In genomic region chr11:17209939-17210245, GRCh38 we compare ENCODE assay signal across 11 cellular contexts. TPM values are rescaled to one million over a fixed set of nuclear protein-coding genes. Genes with fewer than 3 reads are reported as not detected.
DNase-seq lines count a peak whose midpoint lies in the region; ATAC-seq and TF ChIP-seq lines count a peak whose summit lies in the region.
"Had no signal": no experiment of that assay in that cellular context is flagged by ENCODE, and none has a peak within 500 bp of the region (broad histone marks: within the 10 kb centered on the region; RNA-seq: fewer than 3 reads in every experiment).

No MANE protein-coding gene starts in this region.

- no peaks in the 10 kb centered on the region for H3K27me3 Mint-ChIP-seq in stimulated activated naive CD8-positive, alpha-beta T cell treated with anti-CD3 and anti-CD28 coated beads, Interleukin-15, amount 100 ng/mL, for 72 hours
- no peaks in the 10 kb centered on the region for H3K27me3 Mint-ChIP-seq in naive thymus-derived CD4-positive, alpha-beta T cell
- no peaks in the 10 kb centered on the region for H3K27me3 Mint-ChIP-seq in activated T-helper 2 cell treated with anti-CD3 and anti-CD28 coated beads, Interferon-gamma antibody, Interleukin-2, Interleukin-4, amounts not matched to agents 10 μg/mL and 5 μg/mL and 100 μg/mL, durations not matched to agents 14 hours and 24 hours and 36 hours (ENCODE audit: low read depth)
- H3K27me3 Mint-ChIP-seq: stimulated activated naive CD8-positive, alpha-beta T cell treated with anti-CD3 and anti-CD28 coated beads, Interleukin-15, Interleukin-2, amounts not matched to agents 100 ng/mL and 50 ng/mL, for 24 hours had no signal

- H3K36me3 Mint-ChIP-seq in naive thymus-derived CD4-positive, alpha-beta T cell: peaks cover 0 to 15% (median 4%) of the 10 kb centered on the region in 5 donors
- peaks cover 3% of the 10 kb centered on the region for H3K36me3 Mint-ChIP-seq in activated T-helper 2 cell treated with anti-CD3 and anti-CD28 coated beads, Interferon-gamma antibody, Interleukin-2, Interleukin-4, amounts not matched to agents 10 μg/mL and 5 μg/mL and 100 μg/mL, durations not matched to agents 14 hours and 24 hours and 36 hours (ENCODE audit: low read depth)

- CTCF ChIA-PET in naive thymus-derived CD4-positive, alpha-beta T cell (lab: Charles Lee): interaction anchor here (0.7 to 1.1 kb wide), 2 partner anchors 20 to 223 kb away, joined by 3 to 4 read pairs; no protein-coding TSS in a partner anchor

- no peak for TF ChIP-seq POLR2A in breast epithelium (IDR thresholded peaks at IDR 0.05)

- TF ChIP-seq CTCF in breast epithelium (IDR thresholded peaks at IDR 0.05): no peak

- H3K4me1 Mint-ChIP-seq in stimulated activated naive CD8-positive, alpha-beta T cell treated with anti-CD3 and anti-CD28 coated beads, Interleukin-15, amount 100 ng/mL, for 72 hours: peaks cover 32% of the 10 kb centered on the region
- H3K4me1 Mint-ChIP-seq in naive thymus-derived CD4-positive, alpha-beta T cell: peaks cover 27 to 42% (median 33%) of the 10 kb centered on the region in 7 donors
- H3K4me1 Mint-ChIP-seq in activated T-helper 2 cell treated with anti-CD3 and anti-CD28 coated beads, Interferon-gamma antibody, Interleukin-2, Interleukin-4, amounts not matched to agents 10 μg/mL and 5 μg/mL and 100 μg/mL, durations not matched to agents 14 hours and 24 hours and 36 hours (ENCODE audit: low read depth): peaks cover 26% of the 10 kb centered on the region

- H3K9me3 ChIP-seq in breast epithelium: no peaks in the 10 kb centered on the region
- no peaks in the 10 kb centered on the region for H3K9me3 ChIP-seq in naive thymus-derived CD4-positive, alpha-beta T cell (ENCODE audit: control insufficient read depth in 2 of 3, low read length in 3 of 3)

- intact Hi-C loops in breast epithelium (cut with DNase I; ENCODE audit: low total_unique reads): no loop called here
- intact Hi-C loops in naive thymus-derived CD4-positive, alpha-beta T cell (cut with micrococcal nuclease): loop anchor here (2.0 to 10.0 kb wide), 6 partner anchors 75 to 1315 kb away; partner anchors contain the start of genes C11orf58 (in 1 of the 2), GTF2H1 (in 1 of the 2), HPS5 (in 1 of the 2) and TSG101 (in 1 of the 2)
- intact Hi-C loops in activated T-helper 2 cell treated with anti-CD3 and anti-CD28 coated beads, Interferon-gamma antibody, Interleukin-2, Interleukin-4, amounts not matched to agents 10 μg/mL and 5 μg/mL and 100 μg/mL, durations not matched to agents 14 hours and 24 hours and 36 hours (cut with micrococcal nuclease): loop anchor here (5.0 kb wide), 1 partner anchor 48 kb away; no protein-coding TSS in a partner anchor

- H3K4me3 Mint-ChIP-seq in stimulated activated naive CD8-positive, alpha-beta T cell treated with anti-CD3 and anti-CD28 coated beads, Interleukin-15, amount 100 ng/mL, for 72 hours: peak overlapping the region; percentile 99
- H3K4me3 Mint-ChIP-seq in naive thymus-derived CD4-positive, alpha-beta T cell: peak overlapping the region in 9 of 10 donors; percentile 90 to 99 (median 98)
- no peak overlapping the region for H3K4me3 Mint-ChIP-seq in activated T-helper 2 cell treated with anti-CD3 and anti-CD28 coated beads, Interferon-gamma antibody, Interleukin-2, Interleukin-4, amounts not matched to agents 10 μg/mL and 5 μg/mL and 100 μg/mL, durations not matched to agents 14 hours and 24 hours and 36 hours (ENCODE audit: low read depth)

- no peaks in the 10 kb centered on the region for H3K36me3 ChIP-seq in breast epithelium
- peaks cover 0 to 9% (median 0%) of the 10 kb centered on the region in 3 experiments for H3K36me3 ChIP-seq in naive thymus-derived CD4-positive, alpha-beta T cell (ENCODE audit: control insufficient read depth in 2 of 3, insufficient read depth in 3 of 3, low read length in 3 of 3)

- peaks cover 0 to 7% of the 10 kb centered on the region in 2 donors for H3K4me1 ChIP-seq in breast epithelium
- H3K4me1 ChIP-seq in naive thymus-derived CD4-positive, alpha-beta T cell (ENCODE audit: control insufficient read depth in 2 of 2, insufficient read depth in 2 of 2, low read length in 2 of 2): peaks cover 15 to 19% of the 10 kb centered on the region in 2 donors

- DNase-seq in stimulated activated naive CD8-positive, alpha-beta T cell treated with anti-CD3 and anti-CD28 coated beads, Interleukin-15, amount 100 ng/mL, for 72 hours: no peak
- no peak for DNase-seq in stimulated activated naive CD8-positive, alpha-beta T cell treated with anti-CD3 and anti-CD28 coated beads, Interleukin-15, Interleukin-2, amounts not matched to agents 100 U/mL and 50 U/mL, for 24 hours
- DNase-seq in breast epithelium (ENCODE audit: low spot score in 2 of 2) (no peak), kidney tubule cell (ENCODE audit: low spot score) (no peak), NCI-H524 (lab: John Stamatoyannopoulos, UW) (no peak)
- no peak for DNase-seq in naive thymus-derived CD4-positive, alpha-beta T cell
- DNase-seq in activated T-helper 2 cell treated with anti-CD3 and anti-CD28 coated beads, Interferon-gamma antibody, Interleukin-2, Interleukin-4, amounts not matched to agents 10 μg/mL and 5 μg/mL and 100 μg/mL, durations not matched to agents 14 hours and 24 hours and 36 hours (ENCODE audit: low spot score): no peak
- DNase-seq: activated naive CD4-positive, alpha-beta T cell treated with Interleukin-2 at 50 U/mL for 16 hours; C1 segment of cervical spinal cord had no signal

- H3K4me3 ChIP-seq in breast epithelium: no peak overlapping the region
- no peak overlapping the region for H3K4me3 ChIP-seq in naive thymus-derived CD4-positive, alpha-beta T cell (ENCODE audit: low read length)

- H3K27ac ChIP-seq in breast epithelium: peak overlapping the region; percentile 28 to 95
- peak overlapping the region; percentile 93 for H3K27ac ChIP-seq in naive thymus-derived CD4-positive, alpha-beta T cell (ENCODE audit: low read depth, low read length)

- no peaks in the 10 kb centered on the region for H3K9me3 Mint-ChIP-seq in stimulated activated naive CD8-positive, alpha-beta T cell treated with anti-CD3 and anti-CD28 coated beads, Interleukin-15, amount 100 ng/mL, for 72 hours
- peaks cover 0 to 8% (median 0%) of the 10 kb centered on the region in 11 donors for H3K9me3 Mint-ChIP-seq in naive thymus-derived CD4-positive, alpha-beta T cell
- peaks cover 9% of the 10 kb centered on the region for H3K9me3 Mint-ChIP-seq in activated T-helper 2 cell treated with anti-CD3 and anti-CD28 coated beads, Interferon-gamma antibody, Interleukin-2, Interleukin-4, amounts not matched to agents 10 μg/mL and 5 μg/mL and 100 μg/mL, durations not matched to agents 14 hours and 24 hours and 36 hours
- H3K9me3 Mint-ChIP-seq: stimulated activated naive CD8-positive, alpha-beta T cell treated with anti-CD3 and anti-CD28 coated beads, Interleukin-15, Interleukin-2, amounts not matched to agents 100 ng/mL and 50 ng/mL, for 24 hours had no signal

- no peaks in the 10 kb centered on the region for H3K27me3 ChIP-seq in breast epithelium
- H3K27me3 ChIP-seq in naive thymus-derived CD4-positive, alpha-beta T cell (ENCODE audit: control insufficient read depth in 2 of 2, insufficient read depth in 2 of 2, low read length in 2 of 2): no peaks in the 10 kb centered on the region

- ATAC-seq in stimulated activated naive CD8-positive, alpha-beta T cell treated with anti-CD3 and anti-CD28 coated beads, Interleukin-15, amount 100 ng/mL, for 72 hours: no peak
- no peak for ATAC-seq in stimulated activated naive CD8-positive, alpha-beta T cell treated with anti-CD3 and anti-CD28 coated beads, Interleukin-15, Interleukin-2, amounts not matched to agents 100 U/mL and 50 U/mL, for 24 hours
- ATAC-seq in naive thymus-derived CD4-positive, alpha-beta T cell: no peak
- ATAC-seq in HG03378 (IDR thresholded peaks at IDR 0.05; ENCODE audit: unreplicated experiment): no peak

- peak overlapping the region in 1 of 2 donors; percentile 100 for H3K27ac Mint-ChIP-seq in stimulated activated naive CD8-positive, alpha-beta T cell treated with anti-CD3 and anti-CD28 coated beads, Interleukin-15, amount 100 ng/mL, for 72 hours
- H3K27ac Mint-ChIP-seq in naive thymus-derived CD4-positive, alpha-beta T cell: peak overlapping the region in 7 of 9 donors; percentile 87 to 98 (median 94)
- H3K27ac Mint-ChIP-seq in activated T-helper 2 cell treated with anti-CD3 and anti-CD28 coated beads, Interferon-gamma antibody, Interleukin-2, Interleukin-4, amounts not matched to agents 10 μg/mL and 5 μg/mL and 100 μg/mL, durations not matched to agents 14 hours and 24 hours and 36 hours: no peak overlapping the region

- POLR2A ChIA-PET in naive thymus-derived CD4-positive, alpha-beta T cell (lab: Charles Lee): interaction anchor here (0.6 to 1.5 kb wide), 3 partner anchors 66 to 471 kb away, joined by 3 to 4 read pairs (median 3); partner anchors contain the start of gene NUCB2

RNA-seq across cellular contexts. Expression of gene PIK3C2A, which starts 2.1 kb away (rescaled TPM):
- total RNA-seq in breast epithelium: 10 to 100 TPM; 81.0 to 86.3 (median 83.4) TPM
- 10 to 100 TPM; 25.4 to 56.4 (median 42.0) TPM for total RNA-seq in naive thymus-derived CD4-positive, alpha-beta T cell
- polyA plus RNA-seq in naive thymus-derived CD4-positive, alpha-beta T cell: 1 to 10 TPM; 5.0 to 8.2 TPM
- 29.3 and 32.5 TPM in 2 replicates for total RNA-seq in activated T-helper 2 cell treated with anti-CD3 and anti-CD28 coated beads, Interferon-gamma antibody, Interleukin-2, Interleukin-4, amounts not matched to agents 10 μg/mL and 5 μg/mL and 100 μg/mL, durations not matched to agents 14 hours and 24 hours and 36 hours
